In the genomic region with DNA sequence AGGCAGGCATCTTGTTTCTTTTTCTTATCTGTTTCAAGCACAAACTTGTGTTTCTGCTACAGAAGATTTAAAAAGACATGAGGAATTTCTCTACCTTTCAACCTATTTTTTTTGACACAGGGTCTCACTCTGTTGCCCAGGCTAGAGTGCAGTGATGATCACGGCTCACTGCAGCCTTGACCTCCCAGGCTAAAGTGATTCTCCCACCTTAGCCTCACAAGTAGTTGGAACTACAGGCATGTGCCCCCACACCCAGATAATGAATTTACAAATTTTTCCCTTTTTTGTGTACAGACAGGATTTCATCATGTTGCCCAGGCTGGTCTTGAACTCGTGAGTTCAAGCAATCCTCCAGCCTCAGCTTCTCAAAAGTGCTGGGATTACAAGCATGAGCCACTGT, we compare ENCODE assay signal across 13 cellular contexts. TPM values are rescaled to one million over a fixed set of nuclear protein-coding genes. Genes with fewer than 3 reads are reported as not detected.
DNase-seq lines count a peak whose midpoint lies in the region; ATAC-seq and TF ChIP-seq lines count a peak whose summit lies in the region.
"Had no signal": no experiment of that assay in that cellular context is flagged by ENCODE, and none has a peak within 500 bp of the region (broad histone marks: within the 10 kb centered on the region; RNA-seq: fewer than 3 reads in every experiment).

No MANE protein-coding gene starts in this region.

- intact Hi-C loops in IMR-90 (cut with micrococcal nuclease) = no loop called here

- H3K4me3 Mint-ChIP-seq in chondrocyte (ENCODE audit: unreplicated experiment) (no peak overlapping the region), neural crest cell (no peak overlapping the region)
- H3K4me3 Mint-ChIP-seq in activated naive CD8-positive, alpha-beta T cell treated with anti-CD3 and anti-CD28 coated beads, Interleukin-2, amount 50 U/mL, for 24 hours = no peak overlapping the region
- H3K4me3 Mint-ChIP-seq: activated CD4-positive, alpha-beta T cell treated with anti-CD3 and anti-CD28 coated beads for 36 hours; activated T-helper 1 cell treated with anti-CD3 and anti-CD28 coated beads, Interleukin-12 subunit alpha, Interleukin-12 subunit beta, Interleukin-2, Interleukin-4 antibody, amounts not matched to agents 30 ng/mL and 10 ng/mL and 1 ng/mL, durations not matched to agents 14 hours and 24 hours and 36 hours; GM23338 had no signal

- peak overlapping the region; percentile 24; the same call in 1 of the 3 replicates for H2BK15ac ChIP-seq in IMR-90 (ENCODE audit: low read depth, low read length)

- H3K9me3 Mint-ChIP-seq in chondrocyte (ENCODE audit: low read depth) (no peaks in the 10 kb centered on the region), neural crest cell (no peaks in the 10 kb centered on the region)
- H3K9me3 Mint-ChIP-seq in activated naive CD8-positive, alpha-beta T cell treated with anti-CD3 and anti-CD28 coated beads, Interleukin-2, amount 50 U/mL, for 24 hours = no peaks in the 10 kb centered on the region
- H3K9me3 Mint-ChIP-seq: activated T-helper 1 cell treated with anti-CD3 and anti-CD28 coated beads, Interleukin-12 subunit alpha, Interleukin-12 subunit beta, Interleukin-2, Interleukin-4 antibody, amounts not matched to agents 30 ng/mL and 10 ng/mL and 1 ng/mL, durations not matched to agents 14 hours and 24 hours and 36 hours; GM23338 had no signal

- 0 out of 2 replicates have a peak overlapping the region, but pooled peaks have one; percentile 46 for H3K56ac ChIP-seq in IMR-90 (ENCODE audit: extremely low read depth, insufficient read depth, low read length)

- H3K23ac ChIP-seq in IMR-90 (ENCODE audit: low read depth, low read length) = peak overlapping the region; percentile 33; the same call in 1 of the 2 replicates

- H3K36me3 ChIP-seq in ACC112 (ENCODE audit: insufficient read depth, low read length) (no peaks in the 10 kb centered on the region), IMR-90 (ENCODE audit: control insufficient read depth, insufficient read depth, low read length) (peaks cover 2% of the 10 kb centered on the region; the same call in 1 of the 2 replicates)

- H3K4me3 ChIP-seq in ACC112 (ENCODE audit: low read depth, low read length) (peak overlapping the region; percentile 66), IMR-90 (ENCODE audit: insufficient read depth, low read depth, low read length) (no peak overlapping the region)
- H3K4me3 ChIP-seq: GM23338 had no signal

- POLR2A ChIA-PET in IMR-90 (lab: Charles Lee; ENCODE audit: unreplicated experiment) = no interaction called here

- H3K18ac ChIP-seq in IMR-90 (ENCODE audit: low read depth, low read length) = peak overlapping the region; percentile 75; the same call in 1 of the 2 replicates

- H3K4me1 Mint-ChIP-seq in chondrocyte (ENCODE audit: low read depth) (peaks cover 39% of the 10 kb centered on the region), neural crest cell (peaks cover 5% of the 10 kb centered on the region)
- peaks cover 19% of the 10 kb centered on the region for H3K4me1 Mint-ChIP-seq in activated naive CD8-positive, alpha-beta T cell treated with anti-CD3 and anti-CD28 coated beads, Interleukin-2, amount 50 U/mL, for 24 hours

- peaks cover 2% of the 10 kb centered on the region for H3K36me3 Mint-ChIP-seq in chondrocyte (ENCODE audit: low read depth)
- no peaks in the 10 kb centered on the region for H3K36me3 Mint-ChIP-seq in neural crest cell (ENCODE audit: low read depth)
- H3K36me3 Mint-ChIP-seq in activated naive CD8-positive, alpha-beta T cell treated with anti-CD3 and anti-CD28 coated beads, Interleukin-2, amount 50 U/mL, for 24 hours (ENCODE audit: low read depth) = no peaks in the 10 kb centered on the region

- H2AFZ ChIP-seq in ACC112 (ENCODE audit: low read length, unreplicated experiment) (no peak overlapping the region), IMR-90 (replicated peaks; ENCODE audit: low read length, poor library complexity) (no peak overlapping the region)
- H2AFZ ChIP-seq: GM23338 had no signal

- no CpG with 5 or more reads among the region's 2 CpGs for WGBS in IMR-90 (ENCODE audit: extremely low coverage in 2 of 2, insufficient read length in 1 of 2), 2 experiments

- H3K79me1 ChIP-seq in IMR-90 (ENCODE audit: low read depth in 1 of 2, low read length in 2 of 2) = peaks cover 19 to 74% of the 10 kb centered on the region in 2 experiments

- in situ Hi-C loops in IMR-90 (cut with MboI; ENCODE audit: low sequenced_read_pairs) = no loop called here

- H4K91ac ChIP-seq in IMR-90 (ENCODE audit: insufficient read depth, low read depth, low read length) = peak overlapping the region; percentile 53

- peak overlapping the region; percentile 21 for H3K4ac ChIP-seq in IMR-90 (ENCODE audit: low read depth, low read length)

- H3K14ac ChIP-seq in IMR-90 (replicated peaks; ENCODE audit: low read depth, low read length) = peak overlapping the region; percentile 40; the same call in 1 of the 2 replicates

- H3K4me2 ChIP-seq in IMR-90 (ENCODE audit: low read depth, low read length) = peak overlapping the region; percentile 70
- H3K4me2 ChIP-seq: GM23338 had no signal

- CTCF ChIA-PET in IMR-90 (lab: Yijun Ruan, JAX) = interaction anchor here (0.9 to 1.1 kb wide), 2 partner anchors 36 to 139 kb away, joined by 3 to 4 read pairs; no protein-coding TSS in a partner anchor

- BruUV-seq in IMR-90 (replicated peaks; lab: Mats Ljungman, UMichigan) = no TSS peak

- H3K27me3 ChIP-seq in ACC112 (ENCODE audit: insufficient read depth, low read length) (no peaks in the 10 kb centered on the region), IMR-90 (ENCODE audit: control insufficient read depth, insufficient read depth, low read length) (no peaks in the 10 kb centered on the region)

- peak overlapping the region; percentile 96 for H2BK5ac ChIP-seq in IMR-90 (ENCODE audit: low read depth, low read length, poor library complexity, severe bottlenecking)

- peak overlapping the region; percentile 96 for H3K27ac Mint-ChIP-seq in chondrocyte (ENCODE audit: unreplicated experiment)
- H3K27ac Mint-ChIP-seq in neural crest cell (ENCODE audit: unreplicated experiment) = peak overlapping the region; percentile 78
- H3K27ac Mint-ChIP-seq in activated naive CD8-positive, alpha-beta T cell treated with anti-CD3 and anti-CD28 coated beads, Interleukin-2, amount 50 U/mL, for 24 hours = no peak overlapping the region
- H3K27ac Mint-ChIP-seq: activated CD4-positive, alpha-beta T cell treated with anti-CD3 and anti-CD28 coated beads for 36 hours; activated T-helper 1 cell treated with anti-CD3 and anti-CD28 coated beads, Interleukin-12 subunit alpha, Interleukin-12 subunit beta, Interleukin-2, Interleukin-4 antibody, amounts not matched to agents 30 ng/mL and 10 ng/mL and 1 ng/mL, durations not matched to agents 14 hours and 24 hours and 36 hours; GM23338 had no signal

- H2BK20ac ChIP-seq in IMR-90 (ENCODE audit: low read depth, low read length) = peak overlapping the region; percentile 2; the same call in 1 of the 2 replicates

- peak overlapping the region; percentile 22 to 66; a peak in 3 of 4 replicates for H4K8ac ChIP-seq in IMR-90 (ENCODE audit: low read depth in 2 of 2, low read length in 2 of 2)

- H3K9ac ChIP-seq in IMR-90 (ENCODE audit: low read depth, low read length) = 0 out of 2 replicates have a peak overlapping the region, but pooled peaks have one; percentile 20

- peak overlapping the region; percentile 82 for H4K5ac ChIP-seq in IMR-90 (ENCODE audit: low read depth, low read length)

- no peak for TF ChIP-seq POLR2A in IMR-90 (IDR thresholded peaks at IDR 0.05; ENCODE audit: low read depth, low read length)

- peaks cover 53% of the 10 kb centered on the region for H3K4me1 ChIP-seq in ACC112 (ENCODE audit: control insufficient read depth, insufficient read depth, low read length, unreplicated experiment)
- H3K4me1 ChIP-seq in IMR-90 (ENCODE audit: control insufficient read depth, insufficient read depth, low read length) = peaks cover 20% of the 10 kb centered on the region

- dilution Hi-C loops in IMR-90 (cut with HindIII; ENCODE audit: low sequenced_read_pairs, unreplicated experiment) = no loop called here

- H2AK5ac ChIP-seq in IMR-90 (ENCODE audit: low read depth, low read length) = peak overlapping the region; percentile 77

- ATAC-seq in IMR-90 (ENCODE audit: low read depth) (no peak), esophagus mucosa (no peak)
- ATAC-seq in activated naive CD8-positive, alpha-beta T cell treated with anti-CD3 and anti-CD28 coated beads, Interleukin-2, amount 50 U/mL, for 24 hours = no peak
- ATAC-seq: activated CD4-positive, alpha-beta T cell treated with anti-CD3 and anti-CD28 coated beads for 36 hours; GM23338 had no signal

- TF ChIP-seq RAD21 in IMR-90 (IDR thresholded peaks at IDR 0.05; ENCODE audit: low read length) = no peak

- peaks cover 98% of the 10 kb centered on the region for H3K79me2 ChIP-seq in ACC112 (ENCODE audit: control insufficient read depth, insufficient read depth, low read length, unreplicated experiment)

- no peak for TF ChIP-seq CTCF in IMR-90 (conservative IDR thresholded peaks at IDR 0.05; ENCODE audit: low read depth, low read length)
- TF ChIP-seq CTCF in chondrocyte (IDR thresholded peaks at IDR 0.05) = no peak
- TF ChIP-seq CTCF in neural crest cell (conservative IDR thresholded peaks at IDR 0.05) = no peak

- H3K9me3 ChIP-seq in IMR-90 (ENCODE audit: control insufficient read depth, insufficient read depth, low read length) = no peaks in the 10 kb centered on the region

- H2BK120ac ChIP-seq in IMR-90 (ENCODE audit: low read depth, low read length) = peak overlapping the region; percentile 61; the same call in 1 of the 2 replicates

- peaks cover 16% of the 10 kb centered on the region for H3K9me1 ChIP-seq in IMR-90 (ENCODE audit: insufficient read depth, low read length)

- H3K27me3 Mint-ChIP-seq in chondrocyte (ENCODE audit: low read depth) (no peaks in the 10 kb centered on the region), neural crest cell (ENCODE audit: low read depth) (no peaks in the 10 kb centered on the region)
- no peaks in the 10 kb centered on the region for H3K27me3 Mint-ChIP-seq in activated naive CD8-positive, alpha-beta T cell treated with anti-CD3 and anti-CD28 coated beads, Interleukin-2, amount 50 U/mL, for 24 hours
- H3K27me3 Mint-ChIP-seq: activated CD4-positive, alpha-beta T cell treated with anti-CD3 and anti-CD28 coated beads for 36 hours had no signal

- H4K20me1 ChIP-seq in IMR-90 (ENCODE audit: insufficient read depth, low read length) = no peaks in the 10 kb centered on the region

- DNase-seq in IMR-90 (no peak), chondrocyte (ENCODE audit: low spot score) (no peak), neural crest cell (ENCODE audit: low read depth, low spot score) (no peak), H4 (ENCODE audit: low spot score) (no peak)
- no peak for DNase-seq in activated naive CD8-positive, alpha-beta T cell treated with anti-CD3 and anti-CD28 coated beads, Interleukin-2, amount 50 U/mL, for 24 hours
- DNase-seq in stimulated activated CD4-positive, alpha-beta T cell treated with anti-CD3 and anti-CD28 coated beads, Interleukin-15, amount 100 ng/mL, for 24 hours = no peak
- DNase-seq: activated CD4-positive, alpha-beta T cell treated with anti-CD3 and anti-CD28 coated beads for 36 hours; effector CD8-positive, alpha-beta T cell; T-helper 1 cell had no signal

- H2AK9ac ChIP-seq in IMR-90 (replicated peaks; ENCODE audit: low read depth, low read length, poor library complexity) = no peak overlapping the region

- H3K27ac ChIP-seq in ACC112 (ENCODE audit: low read depth, low read length) = peak overlapping the region; percentile 99
- peak overlapping the region; percentile 48 for H3K27ac ChIP-seq in IMR-90 (ENCODE audit: insufficient read depth, low read length)

RNA-seq across cellular contexts. Expression of a gene that starts 25.1 kb away (rescaled TPM):
- total RNA-seq in IMR-90 (2012; rRNA removed) (10.9 and 13.6 TPM in 2 replicates), chondrocyte (10.9 to 13.4 TPM (median 11.7 TPM) in 3 replicates), neural crest cell (17.8 and 18.3 TPM in 2 replicates), esophagus mucosa (12.4 TPM)
- 13.6 and 14.3 TPM in 2 replicates for polyA plus RNA-seq in IMR-90 (2012; rRNA removed)
- 6.4 and 7.7 TPM in 2 replicates for polyA plus RNA-seq in IMR-90 (2012; cell fraction: cytosol; rRNA removed)
- polyA plus RNA-seq in IMR-90 (2012; cell fraction: nucleus; rRNA removed; ENCODE audit: low replicate concordance) = 22.1 and 44.3 TPM in 2 replicates
- 7.0 and 7.3 TPM in 2 replicates for total RNA-seq in H4 (2014; rRNA removed; shearing (Covaris generic))
